In genomic region chr9:107530682-107531081, GRCh38 we compare ENCODE assay signal across 24 cellular contexts.
"Had no signal": no experiment of that assay in that cellular context is flagged by ENCODE, and none has a peak within 500 bp of the region (broad histone marks: within the 10 kb centered on the region; RNA-seq: fewer than 3 reads in every experiment).

No MANE protein-coding gene starts in this region.

- H3K4me3 Mint-ChIP-seq: activated naive CD8-positive, alpha-beta T cell; stimulated activated effector memory CD8-positive, alpha-beta T cell treated with anti-CD3 and anti-CD28 coated beads, Interleukin-12 subunit alpha, Interleukin-12 subunit beta, amount 100 ng/mL, for 72 hours; stimulated activated naive CD8-positive, alpha-beta T cell treated with anti-CD3 and anti-CD28 coated beads, Interleukin-15, amount 100 ng/mL, for 72 hours; type B pancreatic cell had no signal

- H3K27me3 Mint-ChIP-seq: activated naive CD8-positive, alpha-beta T cell; stimulated activated naive CD8-positive, alpha-beta T cell treated with anti-CD3 and anti-CD28 coated beads, Interleukin-15, amount 100 ng/mL, for 72 hours; type B pancreatic cell had no signal

- H3K4me1 ChIP-seq: esophagus muscularis mucosa, left lung, lower lobe of right lung, right lobe of liver, uterus had no signal

- DNase-seq: activated CD4-positive, alpha-beta T cell treated with anti-CD3 and anti-CD28 coated beads for 48 hours; activated CD4-positive, alpha-beta T cell treated with anti-CD3 and anti-CD28 coated beads, Interleukin-2, amount 50 U/mL, for 48 hours; activated CD8-positive, alpha-beta memory T cell treated with anti-CD3 and anti-CD28 coated beads for 24 hours; activated effector memory CD4-positive, alpha-beta T cell treated with Interleukin-2 at 50 U/mL for 16 hours; activated naive CD4-positive, alpha-beta T cell treated with Interleukin-2 at 50 U/mL for 16 hours; anterior cingulate cortex; dermis blood vessel endothelial cell; effector CD4-positive, alpha-beta T cell; foreskin melanocyte; left lung; lower lobe of right lung; ovary; right lobe of liver; stimulated activated CD4-positive, alpha-beta T cell treated with anti-CD3 and anti-CD28 coated beads, Interleukin-4, amount 100 ng/mL, for 24 hours; stimulated activated naive CD8-positive, alpha-beta T cell treated with anti-CD3 and anti-CD28 coated beads, Interleukin-15, amount 100 ng/mL, for 72 hours; substantia nigra; uterus; WERI-Rb-1 had no signal

- H3K27ac Mint-ChIP-seq: activated naive CD8-positive, alpha-beta T cell; progenitor cell of endocrine pancreas; stimulated activated effector memory CD8-positive, alpha-beta T cell treated with anti-CD3 and anti-CD28 coated beads, Interleukin-12 subunit alpha, Interleukin-12 subunit beta, amount 100 ng/mL, for 72 hours; stimulated activated naive CD8-positive, alpha-beta T cell treated with anti-CD3 and anti-CD28 coated beads, Interleukin-15, amount 100 ng/mL, for 72 hours; type B pancreatic cell had no signal

- H3K27ac ChIP-seq: esophagus muscularis mucosa, left lung, lower lobe of right lung, ovary, right lobe of liver, uterus, WERI-Rb-1 had no signal

- H3K9me3 Mint-ChIP-seq: stimulated activated effector memory CD8-positive, alpha-beta T cell treated with anti-CD3 and anti-CD28 coated beads, Interleukin-12 subunit alpha, Interleukin-12 subunit beta, amount 100 ng/mL, for 72 hours; type B pancreatic cell had no signal

- H3K27me3 ChIP-seq: esophagus muscularis mucosa, left lung, ovary, right lobe of liver, uterus had no signal

- H3K4me3 ChIP-seq: esophagus muscularis mucosa, left lung, lower lobe of right lung, ovary, right lobe of liver, uterus had no signal

- H3K9me3 ChIP-seq: esophagus muscularis mucosa, left lung, lower lobe of right lung, ovary, right lobe of liver, uterus had no signal

- H3K36me3 ChIP-seq: esophagus muscularis mucosa, left lung, lower lobe of right lung, ovary, right lobe of liver, uterus, WERI-Rb-1 had no signal

- ATAC-seq: activated CD4-positive, CD25-positive, alpha-beta regulatory T cell treated with anti-CD3 and anti-CD28 coated beads, Interleukin-2, amount 50 U/mL, for 24 hours; left lung; lower lobe of right lung; right lobe of liver; stimulated activated effector memory CD8-positive, alpha-beta T cell treated with anti-CD3 and anti-CD28 coated beads, Interleukin-12 subunit alpha, Interleukin-12 subunit beta, amount 100 ng/mL, for 72 hours; stimulated activated naive CD8-positive, alpha-beta T cell treated with anti-CD3 and anti-CD28 coated beads, Interleukin-15, amount 100 ng/mL, for 72 hours had no signal

- H3K36me3 Mint-ChIP-seq: activated naive CD8-positive, alpha-beta T cell; stimulated activated effector memory CD8-positive, alpha-beta T cell treated with anti-CD3 and anti-CD28 coated beads, Interleukin-12 subunit alpha, Interleukin-12 subunit beta, amount 100 ng/mL, for 72 hours; type B pancreatic cell had no signal

- H3K4me1 Mint-ChIP-seq: stimulated activated effector memory CD8-positive, alpha-beta T cell treated with anti-CD3 and anti-CD28 coated beads, Interleukin-12 subunit alpha, Interleukin-12 subunit beta, amount 100 ng/mL, for 72 hours; stimulated activated naive CD8-positive, alpha-beta T cell treated with anti-CD3 and anti-CD28 coated beads, Interleukin-15, amount 100 ng/mL, for 72 hours had no signal
